ENCODE assay signal across 13 cellular contexts in the genomic region with DNA sequence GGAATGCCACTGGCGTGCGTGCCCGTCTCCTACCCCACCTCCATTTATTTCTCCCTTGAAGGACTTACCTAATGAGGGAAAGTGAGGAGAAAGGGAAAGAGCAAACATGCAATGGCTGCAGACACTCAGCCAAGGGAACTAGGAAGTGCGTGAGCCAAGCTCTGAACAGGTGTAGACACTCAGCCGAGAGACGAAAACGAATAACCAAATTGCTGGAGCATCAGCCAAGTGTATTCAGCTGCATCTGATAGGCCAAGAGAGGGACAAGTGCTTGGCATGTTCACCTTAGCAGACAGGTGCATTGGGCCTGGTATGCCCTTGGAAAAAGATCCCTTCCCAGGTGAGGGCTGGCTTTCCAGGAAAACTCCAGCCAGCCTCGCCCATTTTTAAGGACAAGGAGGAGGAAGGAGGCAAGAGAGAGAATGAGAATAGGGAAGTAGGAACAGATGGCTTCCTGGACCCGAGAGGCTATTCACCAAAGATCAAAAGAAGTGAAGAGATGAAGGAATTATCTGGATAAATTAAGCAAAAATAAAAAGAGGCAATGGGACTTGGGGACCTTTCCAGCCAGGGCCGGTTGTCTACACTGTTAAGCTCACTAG.
A peak's percentile ranks its signal among the peaks of the same experiment; 100 is the strongest.
DNase-seq lines count a peak whose midpoint lies in the region; ATAC-seq, FAIRE-seq and TF ChIP-seq lines count a peak whose summit lies in the region.
"Had no signal": no experiment of that assay in that cellular context is flagged by ENCODE, and none has a peak within 500 bp of the region (broad histone marks: within the 10 kb centered on the region; RNA-seq: fewer than 3 reads in every experiment).

No MANE protein-coding gene starts in this region.

- CTCF ChIA-PET in WTC11 (lab: Charles Lee), result no interaction called here
- CTCF ChIA-PET in activated CD8-positive, alpha-beta T cell treated with anti-CD3 and anti-CD28 coated beads for 36 hours (lab: Charles Lee), result interaction anchor here (1.1 kb wide), 1 partner anchor 16 kb away, joined by 3 read pairs; no protein-coding TSS in a partner anchor

- no peaks in the 10 kb centered on the region for H3K36me3 Mint-ChIP-seq in activated T-cell treated with anti-CD3 and anti-CD28 coated beads, Interleukin-2, amount 50 U/mL, for 24 hours (ENCODE audit: low read depth)
- H3K36me3 Mint-ChIP-seq in WTC11, result no peaks in the 10 kb centered on the region
- peaks cover under 1% of the 10 kb centered on the region for H3K36me3 Mint-ChIP-seq in stimulated activated memory B cell treated with anti-CD40 and anti-IgM and Interleukin-4, amounts not matched to agents 10 μg/mL and 1 μg/mL and 100 μg/mL, for 72 hours
- peaks cover 2% of the 10 kb centered on the region for H3K36me3 Mint-ChIP-seq in activated CD8-positive, alpha-beta T cell treated with anti-CD3 and anti-CD28 coated beads for 36 hours (ENCODE audit: low read depth)

- H3K4me1 Mint-ChIP-seq in activated T-cell treated with anti-CD3 and anti-CD28 coated beads, Interleukin-2, amount 50 U/mL, for 24 hours (ENCODE audit: low read depth), result peaks cover 17% of the 10 kb centered on the region
- H3K4me1 Mint-ChIP-seq in WTC11, result peaks cover 6% of the 10 kb centered on the region
- H3K4me1 Mint-ChIP-seq in stimulated activated memory B cell treated with anti-CD40 and anti-IgM and Interleukin-4, amounts not matched to agents 10 μg/mL and 1 μg/mL and 100 μg/mL, for 72 hours, result peaks cover 32% of the 10 kb centered on the region
- peaks cover 16% of the 10 kb centered on the region for H3K4me1 Mint-ChIP-seq in activated CD8-positive, alpha-beta T cell treated with anti-CD3 and anti-CD28 coated beads for 36 hours (ENCODE audit: low read depth)
- H3K4me1 Mint-ChIP-seq: nephron progenitor cell had no signal

- H3K4me3 Mint-ChIP-seq in activated T-cell treated with anti-CD3 and anti-CD28 coated beads, Interleukin-2, amount 50 U/mL, for 24 hours, result no peak overlapping the region
- no peak overlapping the region for H3K4me3 Mint-ChIP-seq in WTC11
- no peak overlapping the region for H3K4me3 Mint-ChIP-seq in stimulated activated memory B cell treated with anti-CD40 and anti-IgM and Interleukin-4, amounts not matched to agents 10 μg/mL and 1 μg/mL and 100 μg/mL, for 72 hours
- H3K4me3 Mint-ChIP-seq in activated CD8-positive, alpha-beta T cell treated with anti-CD3 and anti-CD28 coated beads for 36 hours, result no peak overlapping the region
- H3K4me3 Mint-ChIP-seq: HFFc6, nephron progenitor cell had no signal

- no peak for FAIRE-seq in frontal cortex (lab: Jason Lieb, UNC)

- no peak for TF ChIP-seq CTCF in WTC11 (IDR thresholded peaks at IDR 0.05)
- no peak for TF ChIP-seq CTCF in activated CD8-positive, alpha-beta T cell treated with anti-CD3 and anti-CD28 coated beads for 36 hours (IDR thresholded peaks at IDR 0.05)

- POLR2A ChIA-PET in WTC11 (lab: Charles Lee), result no interaction called here
- POLR2A ChIA-PET in activated CD8-positive, alpha-beta T cell treated with anti-CD3 and anti-CD28 coated beads for 36 hours (lab: Charles Lee), result interaction anchor here (0.8 to 1.3 kb wide), 3 partner anchors 14 to 18 kb away, joined by 3 read pairs; no protein-coding TSS in a partner anchor

- intact Hi-C loops in activated CD8-positive, alpha-beta T cell treated with anti-CD3 and anti-CD28 coated beads for 36 hours (cut with micrococcal nuclease), result no loop called here

- H3K27me3 Mint-ChIP-seq in activated T-cell treated with anti-CD3 and anti-CD28 coated beads, Interleukin-2, amount 50 U/mL, for 24 hours, result no peaks in the 10 kb centered on the region
- no peaks in the 10 kb centered on the region; the same call in 1 of the 2 replicates for H3K27me3 Mint-ChIP-seq in WTC11 (ENCODE audit: low read depth)
- H3K27me3 Mint-ChIP-seq in stimulated activated memory B cell treated with anti-CD40 and anti-IgM and Interleukin-4, amounts not matched to agents 10 μg/mL and 1 μg/mL and 100 μg/mL, for 72 hours, result no peaks in the 10 kb centered on the region
- no peaks in the 10 kb centered on the region for H3K27me3 Mint-ChIP-seq in activated CD8-positive, alpha-beta T cell treated with anti-CD3 and anti-CD28 coated beads for 36 hours

- H3K27ac Mint-ChIP-seq in activated T-cell treated with anti-CD3 and anti-CD28 coated beads, Interleukin-2, amount 50 U/mL, for 24 hours, result no peak overlapping the region
- 0 out of 2 replicates have a peak overlapping the region, but pooled peaks have one; percentile 32 for H3K27ac Mint-ChIP-seq in WTC11
- H3K27ac Mint-ChIP-seq in stimulated activated memory B cell treated with anti-CD40 and anti-IgM and Interleukin-4, amounts not matched to agents 10 μg/mL and 1 μg/mL and 100 μg/mL, for 72 hours, result peak overlapping the region; percentile 88
- H3K27ac Mint-ChIP-seq in activated CD8-positive, alpha-beta T cell treated with anti-CD3 and anti-CD28 coated beads for 36 hours, result no peak overlapping the region
- H3K27ac Mint-ChIP-seq: HFFc6, nephron progenitor cell had no signal

- DNase-seq in activated T-cell treated with anti-CD3 and anti-CD28 coated beads, Interleukin-2, amount 50 U/mL, for 24 hours, result peak; percentile 8
- DNase-seq in activated T-cell treated with anti-CD3 and anti-CD28 coated beads for 4 hours (no peak), NCI-H1105 treated with DMSO at 0.1 percent for 48 hours (lab: John Stamatoyannopoulos, UW) (peak; percentile 57), WTC11 (ENCODE audit: low spot score) (no peak), frontal cortex (ENCODE audit: low spot score in 2 of 2) (no peak)
- DNase-seq in activated CD8-positive, alpha-beta T cell treated with anti-CD3 and anti-CD28 coated beads for 36 hours, result no peak
- DNase-seq: amygdala, Calu3, gastrocnemius medialis, HFFc6, nephron progenitor cell had no signal

- H3K9me3 Mint-ChIP-seq in activated T-cell treated with anti-CD3 and anti-CD28 coated beads, Interleukin-2, amount 50 U/mL, for 24 hours, result no peaks in the 10 kb centered on the region
- peaks cover 18% of the 10 kb centered on the region for H3K9me3 Mint-ChIP-seq in WTC11
- H3K9me3 Mint-ChIP-seq in stimulated activated memory B cell treated with anti-CD40 and anti-IgM and Interleukin-4, amounts not matched to agents 10 μg/mL and 1 μg/mL and 100 μg/mL, for 72 hours, result peaks cover 3% of the 10 kb centered on the region
- peaks cover 4% of the 10 kb centered on the region for H3K9me3 Mint-ChIP-seq in activated CD8-positive, alpha-beta T cell treated with anti-CD3 and anti-CD28 coated beads for 36 hours

- ATAC-seq in WTC11 (no peak), HG02885 (IDR thresholded peaks at IDR 0.05; ENCODE audit: poor library complexity, unreplicated experiment) (no peak)
- ATAC-seq in stimulated activated memory B cell treated with anti-CD40 and anti-IgM and Interleukin-4, amounts not matched to agents 10 μg/mL and 1 μg/mL and 100 μg/mL, for 72 hours, result no peak
- no peak for ATAC-seq in activated CD8-positive, alpha-beta T cell treated with anti-CD3 and anti-CD28 coated beads for 36 hours
- ATAC-seq: gastrocnemius medialis had no signal

TF ChIP-seq in WTC11, 78 proteins besides CTCF, POLR2A, EP300 and RAD21 (continues in another document):
- TF ChIP-seq NFYB (CRISPR knock-in tag; conservative IDR thresholded peaks at IDR 0.05; ENCODE audit: low read depth), result no peak
- TF ChIP-seq, protein P1, sequence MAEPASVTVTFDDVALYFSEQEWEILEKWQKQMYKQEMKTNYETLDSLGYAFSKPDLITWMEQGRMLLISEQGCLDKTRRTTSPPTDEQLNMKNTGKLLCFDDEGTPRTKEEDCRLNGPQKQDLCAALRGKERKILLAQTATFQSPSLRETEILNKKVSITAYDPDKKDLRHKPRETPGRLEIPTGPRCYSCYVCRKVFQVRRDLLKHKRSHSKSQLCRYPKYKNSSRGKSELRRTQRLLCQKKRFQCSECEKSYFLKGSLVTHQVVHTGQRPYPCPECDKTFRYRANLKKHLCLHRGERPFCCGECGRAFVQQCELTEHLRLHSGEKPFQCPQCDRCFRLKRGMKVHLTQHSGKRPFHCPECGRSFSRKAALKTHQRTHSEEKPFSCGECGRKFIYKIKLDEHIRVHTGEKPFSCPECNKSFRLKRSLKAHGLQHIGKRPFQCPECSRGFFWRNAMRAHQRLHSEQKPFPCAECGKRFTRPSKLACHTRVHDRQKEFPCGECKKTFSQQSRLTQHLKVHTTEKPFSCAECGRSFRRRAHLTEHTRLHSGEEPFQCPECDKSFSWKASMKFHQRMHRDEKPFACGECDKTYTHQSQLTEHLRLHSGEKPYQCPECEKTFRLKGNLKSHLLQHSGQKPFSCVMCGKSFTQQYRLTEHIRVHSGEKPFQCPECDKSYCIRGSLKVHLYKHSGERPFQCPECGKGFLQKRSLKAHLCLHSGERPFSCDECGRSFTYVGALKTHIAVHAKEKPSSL (CRISPR knock-in tag; conservative IDR thresholded peaks at IDR 0.05), result no peak
- TF ChIP-seq, protein P2, sequence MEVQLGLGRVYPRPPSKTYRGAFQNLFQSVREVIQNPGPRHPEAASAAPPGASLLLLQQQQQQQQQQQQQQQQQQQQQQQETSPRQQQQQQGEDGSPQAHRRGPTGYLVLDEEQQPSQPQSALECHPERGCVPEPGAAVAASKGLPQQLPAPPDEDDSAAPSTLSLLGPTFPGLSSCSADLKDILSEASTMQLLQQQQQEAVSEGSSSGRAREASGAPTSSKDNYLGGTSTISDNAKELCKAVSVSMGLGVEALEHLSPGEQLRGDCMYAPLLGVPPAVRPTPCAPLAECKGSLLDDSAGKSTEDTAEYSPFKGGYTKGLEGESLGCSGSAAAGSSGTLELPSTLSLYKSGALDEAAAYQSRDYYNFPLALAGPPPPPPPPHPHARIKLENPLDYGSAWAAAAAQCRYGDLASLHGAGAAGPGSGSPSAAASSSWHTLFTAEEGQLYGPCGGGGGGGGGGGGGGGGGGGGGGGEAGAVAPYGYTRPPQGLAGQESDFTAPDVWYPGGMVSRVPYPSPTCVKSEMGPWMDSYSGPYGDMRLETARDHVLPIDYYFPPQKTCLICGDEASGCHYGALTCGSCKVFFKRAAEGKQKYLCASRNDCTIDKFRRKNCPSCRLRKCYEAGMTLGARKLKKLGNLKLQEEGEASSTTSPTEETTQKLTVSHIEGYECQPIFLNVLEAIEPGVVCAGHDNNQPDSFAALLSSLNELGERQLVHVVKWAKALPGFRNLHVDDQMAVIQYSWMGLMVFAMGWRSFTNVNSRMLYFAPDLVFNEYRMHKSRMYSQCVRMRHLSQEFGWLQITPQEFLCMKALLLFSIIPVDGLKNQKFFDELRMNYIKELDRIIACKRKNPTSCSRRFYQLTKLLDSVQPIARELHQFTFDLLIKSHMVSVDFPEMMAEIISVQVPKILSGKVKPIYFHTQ (CRISPR knock-in tag; IDR thresholded peaks at IDR 0.05), result no peak
- no peak for TF ChIP-seq SMAD3 (CRISPR knock-in tag; IDR thresholded peaks at IDR 0.05; ENCODE audit: borderline replicate concordance)
- TF ChIP-seq, protein P3, sequence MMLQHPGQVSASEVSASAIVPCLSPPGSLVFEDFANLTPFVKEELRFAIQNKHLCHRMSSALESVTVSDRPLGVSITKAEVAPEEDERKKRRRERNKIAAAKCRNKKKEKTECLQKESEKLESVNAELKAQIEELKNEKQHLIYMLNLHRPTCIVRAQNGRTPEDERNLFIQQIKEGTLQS (CRISPR knock-in tag; conservative IDR thresholded peaks at IDR 0.05), result no peak

Comparison
In these comparisons a context has a peak if more than half of its experiments do, and no peak if none do; other contexts are left out.
1. DNase-seq: peak in activated T-cell treated with anti-CD3 and anti-CD28 coated beads, Interleukin-2, amount 50 U/mL, for 24 hours (single experiment) and NCI-H1105 treated with DMSO at 0.1 percent for 48 hours (single experiment); none in activated T-cell treated with anti-CD3 and anti-CD28 coated beads for 4 hours (single experiment), WTC11 (single experiment), activated CD8-positive, alpha-beta T cell treated with anti-CD3 and anti-CD28 coated beads for 36 hours (single experiment) and frontal cortex (0 of 2).
2. H3K27ac Mint-ChIP-seq: peak in WTC11 (single experiment) and stimulated activated memory B cell treated with anti-CD40 and anti-IgM and Interleukin-4, amounts not matched to agents 10 μg/mL and 1 μg/mL and 100 μg/mL, for 72 hours (single experiment); none in activated T-cell treated with anti-CD3 and anti-CD28 coated beads, Interleukin-2, amount 50 U/mL, for 24 hours (single experiment) and activated CD8-positive, alpha-beta T cell treated with anti-CD3 and anti-CD28 coated beads for 36 hours (single experiment).